Comparison of ENCODE assay signal across 8 cellular contexts in the genomic region with DNA sequence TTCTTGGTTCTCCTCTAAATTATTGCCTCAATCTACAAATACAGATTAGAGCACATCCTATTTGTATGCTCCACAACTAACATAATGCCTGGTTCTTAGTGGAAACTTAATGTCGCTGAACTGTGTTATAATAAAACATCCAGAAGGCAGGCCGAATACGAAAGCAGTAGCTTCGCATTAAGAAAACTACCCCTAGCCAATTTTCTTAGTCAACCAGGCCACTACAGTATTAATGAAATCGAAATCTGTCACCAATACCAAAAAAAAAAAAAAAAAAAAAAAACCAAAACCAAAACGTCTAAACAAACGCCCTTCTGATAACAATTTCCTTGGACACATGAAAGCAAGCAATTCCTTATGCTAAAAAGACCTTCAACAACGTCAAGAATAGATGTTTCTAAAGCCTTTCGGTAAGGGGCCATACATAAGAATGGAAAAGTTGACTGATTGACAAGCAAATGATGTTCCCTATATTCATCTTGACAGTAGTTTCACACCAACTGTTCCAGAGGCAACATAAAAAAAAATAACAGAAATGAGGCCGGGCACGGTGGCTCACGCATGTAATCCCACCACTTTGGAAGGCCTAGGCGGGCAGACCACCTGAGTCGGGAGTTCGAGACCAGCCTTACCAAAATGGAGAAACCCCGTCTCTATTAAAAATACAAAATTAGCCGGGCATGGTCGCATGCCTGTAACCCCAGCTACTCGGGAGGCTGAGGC.
DNase-seq lines count a peak whose midpoint lies in the region; ATAC-seq lines count a peak whose summit lies in the region.

No MANE protein-coding gene starts in this region.

- H3K36me3 ChIP-seq in adipocyte (ENCODE audit: control insufficient read depth, insufficient read depth, low read length, severe bottlenecking) = no peaks in the 10 kb centered on the region

- peak overlapping the region; percentile 92 for H3K27ac ChIP-seq in substantia nigra (ENCODE audit: low read depth, low read length, poor library complexity, severe bottlenecking)

- DNase-seq in stimulated activated CD4-positive, alpha-beta T cell treated with anti-CD3 and anti-CD28 coated beads, Interleukin-1b, Interleukin-23, amount 100 ng/mL, for 48 hours = peak; percentile 3
- no peak for DNase-seq in stimulated activated CD4-positive, alpha-beta T cell treated with anti-CD3 and anti-CD28 coated beads, Interleukin-12 subunit alpha, Interleukin-12 subunit beta, amount 100 ng/mL, for 4 hours
- DNase-seq in adipocyte (ENCODE audit: low read depth) (peak; percentile 29), left kidney (ENCODE audit: low read depth, low spot score) (peak; percentile 29), substantia nigra (lab: John Stamatoyannopoulos, UW) (no peak), AML-193 (lab: John Stamatoyannopoulos, UW) (no peak)
- no peak for DNase-seq in central memory CD4-positive, alpha-beta T cell

- peak overlapping the region; percentile 92 for H3K9ac ChIP-seq in adipocyte (ENCODE audit: low read length)

- ATAC-seq in HG02870 (IDR thresholded peaks at IDR 0.05; ENCODE audit: unreplicated experiment) = no peak

- H3K9me3 ChIP-seq in adipocyte (ENCODE audit: control insufficient read depth, low read length) = no peaks in the 10 kb centered on the region

- peak overlapping the region; percentile 90 for H3K4me3 ChIP-seq in adipocyte (ENCODE audit: low read length)

- peaks cover 22% of the 10 kb centered on the region for H3K4me1 ChIP-seq in adipocyte (ENCODE audit: control insufficient read depth, insufficient read depth, low read length)

- no peaks in the 10 kb centered on the region for H3K27me3 ChIP-seq in adipocyte (replicated peaks; ENCODE audit: control insufficient read depth, insufficient read depth, low read length)

Comparison
In these comparisons a context has a peak if more than half of its experiments do, and no peak if none do; other contexts are left out.
1. DNase-seq: peak in stimulated activated CD4-positive, alpha-beta T cell treated with anti-CD3 and anti-CD28 coated beads, Interleukin-1b, Interleukin-23, amount 100 ng/mL, for 48 hours (single experiment), adipocyte (single experiment) and left kidney (single experiment); none in stimulated activated CD4-positive, alpha-beta T cell treated with anti-CD3 and anti-CD28 coated beads, Interleukin-12 subunit alpha, Interleukin-12 subunit beta, amount 100 ng/mL, for 4 hours (single experiment), substantia nigra (0 of 49), central memory CD4-positive, alpha-beta T cell (single experiment) and AML-193 (0 of 2).